In genomic region chr19:45492137-45492626, GRCh38 we compare ENCODE assay signal across 1 cellular context.
TF ChIP-seq lines count a peak whose summit lies in the region.

No MANE protein-coding gene starts in this region.

TF ChIP-seq in GM23338, 12 proteins besides CTCF, POLR2A, EP300 and RAD21 (continued from another document):
- TF ChIP-seq, protein P1, sequence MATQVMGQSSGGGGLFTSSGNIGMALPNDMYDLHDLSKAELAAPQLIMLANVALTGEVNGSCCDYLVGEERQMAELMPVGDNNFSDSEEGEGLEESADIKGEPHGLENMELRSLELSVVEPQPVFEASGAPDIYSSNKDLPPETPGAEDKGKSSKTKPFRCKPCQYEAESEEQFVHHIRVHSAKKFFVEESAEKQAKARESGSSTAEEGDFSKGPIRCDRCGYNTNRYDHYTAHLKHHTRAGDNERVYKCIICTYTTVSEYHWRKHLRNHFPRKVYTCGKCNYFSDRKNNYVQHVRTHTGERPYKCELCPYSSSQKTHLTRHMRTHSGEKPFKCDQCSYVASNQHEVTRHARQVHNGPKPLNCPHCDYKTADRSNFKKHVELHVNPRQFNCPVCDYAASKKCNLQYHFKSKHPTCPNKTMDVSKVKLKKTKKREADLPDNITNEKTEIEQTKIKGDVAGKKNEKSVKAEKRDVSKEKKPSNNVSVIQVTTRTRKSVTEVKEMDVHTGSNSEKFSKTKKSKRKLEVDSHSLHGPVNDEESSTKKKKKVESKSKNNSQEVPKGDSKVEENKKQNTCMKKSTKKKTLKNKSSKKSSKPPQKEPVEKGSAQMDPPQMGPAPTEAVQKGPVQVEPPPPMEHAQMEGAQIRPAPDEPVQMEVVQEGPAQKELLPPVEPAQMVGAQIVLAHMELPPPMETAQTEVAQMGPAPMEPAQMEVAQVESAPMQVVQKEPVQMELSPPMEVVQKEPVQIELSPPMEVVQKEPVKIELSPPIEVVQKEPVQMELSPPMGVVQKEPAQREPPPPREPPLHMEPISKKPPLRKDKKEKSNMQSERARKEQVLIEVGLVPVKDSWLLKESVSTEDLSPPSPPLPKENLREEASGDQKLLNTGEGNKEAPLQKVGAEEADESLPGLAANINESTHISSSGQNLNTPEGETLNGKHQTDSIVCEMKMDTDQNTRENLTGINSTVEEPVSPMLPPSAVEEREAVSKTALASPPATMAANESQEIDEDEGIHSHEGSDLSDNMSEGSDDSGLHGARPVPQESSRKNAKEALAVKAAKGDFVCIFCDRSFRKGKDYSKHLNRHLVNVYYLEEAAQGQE (IDR thresholded peaks at IDR 0.05; ENCODE audit: unreplicated experiment): no peak
- no peak for TF ChIP-seq ZNF462 (CRISPR knock-in tag; IDR thresholded peaks at IDR 0.05)
